21 cellular contexts compared by ENCODE assay signal in genomic region chr2:161353543-161353942, GRCh38. TPM values are rescaled to one million over a fixed set of nuclear protein-coding genes. Genes with fewer than 3 reads are reported as not detected.
DNase-seq lines count a peak whose midpoint lies in the region; ATAC-seq and TF ChIP-seq lines count a peak whose summit lies in the region.
"Had no signal": no experiment of that assay in that cellular context is flagged by ENCODE, and none has a peak within 500 bp of the region (broad histone marks: within the 10 kb centered on the region; RNA-seq: fewer than 3 reads in every experiment).

No MANE protein-coding gene starts in this region.

- H2AK5ac ChIP-seq in IMR-90 (ENCODE audit: low read depth, low read length) = no peak overlapping the region

- H3K4me1 ChIP-seq in IMR-90 (ENCODE audit: control insufficient read depth, insufficient read depth, low read length) = peaks cover 6% of the 10 kb centered on the region
- H3K4me1 ChIP-seq in psoas muscle = peaks cover 32% of the 10 kb centered on the region
- peaks cover 0 to 7% of the 10 kb centered on the region in 2 experiments; a peak in 3 of 4 replicates for H3K4me1 ChIP-seq in SK-N-SH (ENCODE audit: control insufficient read depth in 1 of 2, insufficient read depth in 2 of 2, low read depth in 1 of 2, low read length in 1 of 2)

- intact Hi-C loops in IMR-90 (cut with micrococcal nuclease) (no loop called here), psoas muscle (cut with DNase I) (no loop called here)

- no peak overlapping the region for H2BK20ac ChIP-seq in IMR-90 (ENCODE audit: low read depth, low read length)

- no peak overlapping the region for H4K91ac ChIP-seq in IMR-90 (ENCODE audit: insufficient read depth, low read depth, low read length)

- H3K79me1 ChIP-seq in IMR-90 (ENCODE audit: low read depth in 1 of 2, low read length in 2 of 2) = peaks cover 18 to 57% of the 10 kb centered on the region in 2 experiments

- no peak overlapping the region for H2BK15ac ChIP-seq in IMR-90 (ENCODE audit: low read depth, low read length)

- peak; percentile 59 for ATAC-seq in IMR-90 (ENCODE audit: low read depth)
- no peak for ATAC-seq in psoas muscle
- ATAC-seq: Panc1 had no signal

- no peaks in the 10 kb centered on the region for H3K27me3 ChIP-seq in IMR-90 (ENCODE audit: control insufficient read depth, insufficient read depth, low read length)
- H3K27me3 ChIP-seq in psoas muscle (ENCODE audit: insufficient read depth in 3 of 3, low read length in 2 of 3) = no peaks in the 10 kb centered on the region
- H3K27me3 ChIP-seq in SK-N-SH (ENCODE audit: insufficient read depth) = no peaks in the 10 kb centered on the region

- H2BK120ac ChIP-seq in IMR-90 (ENCODE audit: low read depth, low read length) = no peak overlapping the region

- H3K4me3 ChIP-seq in IMR-90 (ENCODE audit: insufficient read depth, low read depth, low read length) (no peak overlapping the region), choroid plexus epithelial cell (ENCODE audit: low read depth, low read length) (no peak overlapping the region), psoas muscle (no peak overlapping the region), SK-N-SH (ENCODE audit: low read depth in 2 of 2, low read length in 1 of 2) (no peak overlapping the region)
- H3K4me3 ChIP-seq: HAP-1 had no signal

- no peaks in the 10 kb centered on the region for H3K27me3 Mint-ChIP-seq in T-helper 1 cell treated with Interleukin-12 subunit alpha and Interleukin-12 subunit beta and Interleukin-4 antibody, amounts not matched to agents 30 μg/mL and 1 μg/mL, for 36 hours (ENCODE audit: low read depth)
- no peaks in the 10 kb centered on the region for H3K27me3 Mint-ChIP-seq in type B pancreatic cell
- H3K27me3 Mint-ChIP-seq: CD4-positive, CD25-positive, alpha-beta regulatory T cell had no signal

- TF ChIP-seq RAD21 in IMR-90 (IDR thresholded peaks at IDR 0.05; ENCODE audit: low read length) (no peak), SK-N-SH (IDR thresholded peaks at IDR 0.05; ENCODE audit: low read length) (no peak)

- dilution Hi-C loops in IMR-90 (cut with HindIII; ENCODE audit: low sequenced_read_pairs, unreplicated experiment) = no loop called here

- DNase-seq in T-helper 1 cell (no peak), IMR-90 (peak; percentile 37), choroid plexus epithelial cell (ENCODE audit: low read depth) (peak; percentile 37), type B pancreatic cell (ENCODE audit: extremely low spot score, unreplicated experiment) (no peak), psoas muscle (no peak), A172 (ENCODE audit: low spot score) (no peak), SK-N-SH (no peak)
- DNase-seq: CD4-positive, CD25-positive, alpha-beta regulatory T cell; GOT3; NCI-H1048; NCI-H1694; NCI-H2029 treated with DMSO at 0.1 percent for 48 hours; NCI-H510A; SHP77; SW 1271 had no signal

- no peak overlapping the region for H3K18ac ChIP-seq in IMR-90 (ENCODE audit: low read depth, low read length)

- no peak overlapping the region for H4K5ac ChIP-seq in IMR-90 (ENCODE audit: low read depth, low read length)

- H3K36me3 ChIP-seq in IMR-90 (ENCODE audit: control insufficient read depth, insufficient read depth, low read length) (no peaks in the 10 kb centered on the region), psoas muscle (ENCODE audit: insufficient read depth in 1 of 2, low read depth in 1 of 2) (no peaks in the 10 kb centered on the region), SK-N-SH (replicated peaks in 1 of 2; ENCODE audit: control insufficient read depth in 1 of 2, insufficient read depth in 2 of 2, low read length in 1 of 2) (peaks cover 0 to 5% of the 10 kb centered on the region in 2 experiments)
- H3K36me3 ChIP-seq: HAP-1 had no signal

- H4K20me1 ChIP-seq in IMR-90 (ENCODE audit: insufficient read depth, low read length) (peaks cover 11% of the 10 kb centered on the region; the same call in 1 of the 2 replicates), SK-N-SH (ENCODE audit: insufficient read depth) (peaks cover 23% of the 10 kb centered on the region; the same call in 1 of the 2 replicates)

- H3F3A ChIP-seq in SK-N-SH (replicated peaks; ENCODE audit: insufficient read depth) = no peaks in the 10 kb centered on the region

- BruUV-seq in IMR-90 (replicated peaks; lab: Mats Ljungman, UMichigan) = no TSS peak

- TF ChIP-seq EP300 in SK-N-SH (IDR thresholded peaks at IDR 0.05; ENCODE audit: borderline replicate concordance in 1 of 2, low read depth in 1 of 2, low read length in 1 of 2) = no peak

- WGBS in IMR-90 (ENCODE audit: extremely low coverage in 2 of 2, insufficient read length in 1 of 2), 2 experiments = no CpG with 5 or more reads among the region's 1 CpG
- 82 to 90% (median 85%) methylated on average over 1 of the region's 1 CpG for WGBS in psoas muscle, 3 donors
- 84% methylated on average over 1 of the region's 1 CpG for WGBS in SK-N-SH (ENCODE audit: low lambda C conversion rate)

- H3K4me2 ChIP-seq in IMR-90 (ENCODE audit: low read depth, low read length) (peak overlapping the region; percentile 46; the same call in 1 of the 2 replicates), SK-N-SH (no peak overlapping the region)

- H3K9me3 ChIP-seq in IMR-90 (ENCODE audit: control insufficient read depth, insufficient read depth, low read length) (no peaks in the 10 kb centered on the region), psoas muscle (no peaks in the 10 kb centered on the region), SK-N-SH (no peaks in the 10 kb centered on the region)
- H3K9me3 ChIP-seq: HAP-1 had no signal

- POLR2A ChIA-PET in IMR-90 (lab: Charles Lee; ENCODE audit: unreplicated experiment) (no interaction called here), SK-N-SH (lab: Yijun Ruan, JAX) (no interaction called here)

- peaks cover 97% of the 10 kb centered on the region for H3K79me2 ChIP-seq in SK-N-SH (ENCODE audit: insufficient read depth)

- 0 out of 2 replicates have a peak overlapping the region, but pooled peaks have one; percentile 15 for H3K23ac ChIP-seq in IMR-90 (ENCODE audit: low read depth, low read length)

- H3K9ac ChIP-seq in IMR-90 (ENCODE audit: low read depth, low read length) (no peak overlapping the region), SK-N-SH (no peak overlapping the region)

- no peak overlapping the region for H4K8ac ChIP-seq in IMR-90 (ENCODE audit: low read depth in 2 of 2, low read length in 2 of 2)

- H3K4ac ChIP-seq in IMR-90 (ENCODE audit: low read depth, low read length) = no peak overlapping the region

- peak overlapping the region; percentile 53 for H2BK5ac ChIP-seq in IMR-90 (ENCODE audit: low read depth, low read length, poor library complexity, severe bottlenecking)

- CTCF ChIA-PET in IMR-90 (lab: Yijun Ruan, JAX) = no interaction called here
- CTCF ChIA-PET in SK-N-SH (lab: Yijun Ruan, JAX) = interaction anchor here (1.0 kb wide), 1 partner anchor 18 kb away, joined by 3 read pairs; no protein-coding TSS in a partner anchor

- no peak overlapping the region for H2AK9ac ChIP-seq in IMR-90 (replicated peaks; ENCODE audit: low read depth, low read length, poor library complexity)

- TF ChIP-seq POLR2A in IMR-90 (IDR thresholded peaks at IDR 0.05; ENCODE audit: low read depth, low read length) = no peak

- H3K4me3 Mint-ChIP-seq in T-helper 1 cell treated with Interleukin-12 subunit alpha and Interleukin-12 subunit beta and Interleukin-4 antibody, amounts not matched to agents 30 μg/mL and 1 μg/mL, for 36 hours = no peak overlapping the region
- H3K4me3 Mint-ChIP-seq in type B pancreatic cell = no peak overlapping the region
- H3K4me3 Mint-ChIP-seq: CD4-positive, CD25-positive, alpha-beta regulatory T cell had no signal

- peaks cover 7% of the 10 kb centered on the region for H3K36me3 Mint-ChIP-seq in T-helper 1 cell treated with Interleukin-12 subunit alpha and Interleukin-12 subunit beta and Interleukin-4 antibody, amounts not matched to agents 30 μg/mL and 1 μg/mL, for 36 hours (ENCODE audit: low read depth)
- no peaks in the 10 kb centered on the region for H3K36me3 Mint-ChIP-seq in type B pancreatic cell

- H3K4me1 Mint-ChIP-seq in T-helper 1 cell treated with Interleukin-12 subunit alpha and Interleukin-12 subunit beta and Interleukin-4 antibody, amounts not matched to agents 30 μg/mL and 1 μg/mL, for 36 hours (ENCODE audit: low read depth) = peaks cover 12% of the 10 kb centered on the region
- peaks cover 15% of the 10 kb centered on the region for H3K4me1 Mint-ChIP-seq in type B pancreatic cell (ENCODE audit: unreplicated experiment)

- H3K9me3 Mint-ChIP-seq in T-helper 1 cell treated with Interleukin-12 subunit alpha and Interleukin-12 subunit beta and Interleukin-4 antibody, amounts not matched to agents 30 μg/mL and 1 μg/mL, for 36 hours = no peaks in the 10 kb centered on the region
- no peaks in the 10 kb centered on the region for H3K9me3 Mint-ChIP-seq in type B pancreatic cell
- H3K9me3 Mint-ChIP-seq: CD4-positive, CD25-positive, alpha-beta regulatory T cell had no signal

- H3K56ac ChIP-seq in IMR-90 (ENCODE audit: extremely low read depth, insufficient read depth, low read length) = no peak overlapping the region

- in situ Hi-C loops in IMR-90 (cut with MboI; ENCODE audit: low sequenced_read_pairs) = no loop called here

- peak overlapping the region; percentile 18 for H3K27ac Mint-ChIP-seq in T-helper 1 cell treated with Interleukin-12 subunit alpha and Interleukin-12 subunit beta and Interleukin-4 antibody, amounts not matched to agents 30 μg/mL and 1 μg/mL, for 36 hours
- peak overlapping the region; percentile 35 for H3K27ac Mint-ChIP-seq in type B pancreatic cell

- H2AFZ ChIP-seq in IMR-90 (replicated peaks; ENCODE audit: low read length, poor library complexity) (no peak overlapping the region), SK-N-SH (ENCODE audit: low read depth) (no peak overlapping the region)

- H3K9me2 ChIP-seq in SK-N-SH = no peaks in the 10 kb centered on the region

- no peak for TF ChIP-seq CTCF in IMR-90 (conservative IDR thresholded peaks at IDR 0.05; ENCODE audit: low read depth, low read length)
- TF ChIP-seq CTCF in choroid plexus epithelial cell (conservative IDR thresholded peaks at IDR 0.05; ENCODE audit: low read depth, low read length) = no peak
- no peak for TF ChIP-seq CTCF in type B pancreatic cell (conservative IDR thresholded peaks at IDR 0.05)
- no peak for TF ChIP-seq CTCF in psoas muscle (IDR thresholded peaks at IDR 0.05)
- no peak for TF ChIP-seq CTCF in SK-N-SH (IDR thresholded peaks at IDR 0.05)

- no peak overlapping the region for H3K27ac ChIP-seq in IMR-90 (ENCODE audit: insufficient read depth, low read length)
- H3K27ac ChIP-seq in psoas muscle = no peak overlapping the region
- H3K27ac ChIP-seq in SK-N-SH (ENCODE audit: low read depth in 2 of 2, low read length in 1 of 2) = peak overlapping the region in 1 of 2 experiments; percentile 28; a peak in 1 of 4 replicates
- H3K27ac ChIP-seq: 22Rv1, HL-60, RWPE1 had no signal

- H3K9me1 ChIP-seq in IMR-90 (ENCODE audit: insufficient read depth, low read length) = peaks cover 10% of the 10 kb centered on the region; the same call in 1 of the 2 replicates

- no peak overlapping the region for H3K14ac ChIP-seq in IMR-90 (replicated peaks; ENCODE audit: low read depth, low read length)

RNA-seq across cellular contexts. Expression of gene PSMD14, which starts 45.3 kb away (rescaled TPM):
- 110 and 191 TPM in 2 replicates for total RNA-seq in IMR-90 (2012; rRNA removed)
- polyA plus RNA-seq in IMR-90 (2012; rRNA removed) = 50.9 and 59.3 TPM in 2 replicates
- polyA plus RNA-seq in IMR-90 (2012; cell fraction: cytosol; rRNA removed) = 12.7 and 22.7 TPM in 2 replicates
- 4.5 and 24.9 TPM in 2 replicates for polyA plus RNA-seq in IMR-90 (2012; cell fraction: nucleus; rRNA removed; ENCODE audit: low replicate concordance)
- 46.5 and 52.5 TPM in 2 replicates for total RNA-seq in type B pancreatic cell (ENCODE audit: low replicate concordance)
- 100 to 1,000 TPM in 1 of 4 donors, 10 to 100 TPM in 3; 51.2 to 109 (median 90.4) TPM for total RNA-seq in psoas muscle
- polyA plus RNA-seq in psoas muscle = 100 to 1,000 TPM; 111 to 372 (median 249) TPM
- 304 and 319 TPM in 2 replicates for total RNA-seq in A172 (2014; rRNA removed; shearing (Covaris generic))
- polyA plus RNA-seq in SK-N-SH (2012; rRNA removed) = 50.4 and 68.2 TPM in 2 replicates
- polyA plus RNA-seq in SK-N-SH (2012; cell fraction: cytosol; rRNA removed) = 79.7 and 98.0 TPM in 2 replicates
- polyA plus RNA-seq in SK-N-SH (2012; cell fraction: nucleus; rRNA removed) = 17.7 and 38.2 TPM in 2 replicates

Comparison
In these comparisons a context has a peak if more than half of its experiments do, and no peak if none do; other contexts are left out.
1. DNase-seq: peak in IMR-90 (single experiment) and choroid plexus epithelial cell (single experiment); none in T-helper 1 cell (0 of 5), type B pancreatic cell (single experiment), psoas muscle (0 of 2), A172 (single experiment) and SK-N-SH (single experiment).